ENCODE assay signal across 12 cellular contexts in the genomic region with DNA sequence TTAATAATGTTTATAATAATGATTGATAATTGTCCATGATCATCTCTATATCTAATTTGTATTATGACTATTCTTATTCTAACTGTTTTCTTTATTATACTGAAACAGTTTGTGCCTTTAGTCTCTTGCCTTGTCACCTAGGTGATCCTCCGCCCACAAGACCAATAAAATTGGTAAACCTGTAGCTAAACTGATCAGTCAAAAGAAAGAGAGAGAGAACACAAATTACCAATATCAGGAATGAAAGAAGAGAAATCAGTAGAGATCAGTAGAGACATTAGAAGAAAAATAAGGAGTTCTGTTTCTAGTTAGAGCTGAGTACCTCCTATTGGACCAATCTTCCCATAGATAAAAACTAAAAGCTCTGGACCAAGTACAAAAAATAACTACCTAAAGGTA. TPM values are rescaled to one million over a fixed set of nuclear protein-coding genes. Genes with fewer than 3 reads are reported as not detected.
DNase-seq lines count a peak whose midpoint lies in the region; ATAC-seq and FAIRE-seq lines count a peak whose summit lies in the region.
"Had no signal": no experiment of that assay in that cellular context is flagged by ENCODE, and none has a peak within 500 bp of the region (broad histone marks: within the 10 kb centered on the region; RNA-seq: fewer than 3 reads in every experiment).

No MANE protein-coding gene starts in this region.

- DNase-seq in stimulated activated naive CD4-positive, alpha-beta T cell treated with Interleukin-2 at 50 U/mL for 16 hours (lab: John Stamatoyannopoulos, UW), result peak; percentile 1
- DNase-seq in stimulated activated naive CD4-positive, alpha-beta T cell (lab: John Stamatoyannopoulos, UW), result no peak
- DNase-seq in RCC 7860 (ENCODE audit: low spot score) (no peak), Right ventricle myocardium superior (no peak), SKM-1 treated with dmso at 0.1 percent for 144 hours (lab: John Stamatoyannopoulos, UW; ENCODE audit: unreplicated experiment) (no peak), occipital lobe (lab: John Stamatoyannopoulos, UW) (no peak)
- DNase-seq: activated gamma-delta T cell, DND-41, SHP77 treated with DMSO at 0.1 percent for 48 hours, transverse colon had no signal

- no peak for FAIRE-seq in RCC 7860 (lab: Jason Lieb, UNC)

- intact Hi-C loops in Right ventricle myocardium superior (cut with DNase I), result no loop called here

- peak; percentile 27 for ATAC-seq in GM21717 (IDR thresholded peaks at IDR 0.05; ENCODE audit: unreplicated experiment)
- ATAC-seq in HG03432 (IDR thresholded peaks at IDR 0.05; ENCODE audit: unreplicated experiment), result peak; percentile 38
- no peak for ATAC-seq in Right ventricle myocardium superior (ENCODE audit: poor library complexity)

RNA-seq across cellular contexts. Expression of a gene that starts 6.1 kb away (rescaled TPM):
- total RNA-seq in Right ventricle myocardium superior (66.4 TPM), occipital lobe (40.4 TPM)

RNA-seq across cellular contexts. Expression of a gene that starts 23.1 kb away (rescaled TPM):
- total RNA-seq in Right ventricle myocardium superior (51.5 TPM), occipital lobe (21.7 TPM)
